ENCODE assay signal across 8 cellular contexts in the genomic region with DNA sequence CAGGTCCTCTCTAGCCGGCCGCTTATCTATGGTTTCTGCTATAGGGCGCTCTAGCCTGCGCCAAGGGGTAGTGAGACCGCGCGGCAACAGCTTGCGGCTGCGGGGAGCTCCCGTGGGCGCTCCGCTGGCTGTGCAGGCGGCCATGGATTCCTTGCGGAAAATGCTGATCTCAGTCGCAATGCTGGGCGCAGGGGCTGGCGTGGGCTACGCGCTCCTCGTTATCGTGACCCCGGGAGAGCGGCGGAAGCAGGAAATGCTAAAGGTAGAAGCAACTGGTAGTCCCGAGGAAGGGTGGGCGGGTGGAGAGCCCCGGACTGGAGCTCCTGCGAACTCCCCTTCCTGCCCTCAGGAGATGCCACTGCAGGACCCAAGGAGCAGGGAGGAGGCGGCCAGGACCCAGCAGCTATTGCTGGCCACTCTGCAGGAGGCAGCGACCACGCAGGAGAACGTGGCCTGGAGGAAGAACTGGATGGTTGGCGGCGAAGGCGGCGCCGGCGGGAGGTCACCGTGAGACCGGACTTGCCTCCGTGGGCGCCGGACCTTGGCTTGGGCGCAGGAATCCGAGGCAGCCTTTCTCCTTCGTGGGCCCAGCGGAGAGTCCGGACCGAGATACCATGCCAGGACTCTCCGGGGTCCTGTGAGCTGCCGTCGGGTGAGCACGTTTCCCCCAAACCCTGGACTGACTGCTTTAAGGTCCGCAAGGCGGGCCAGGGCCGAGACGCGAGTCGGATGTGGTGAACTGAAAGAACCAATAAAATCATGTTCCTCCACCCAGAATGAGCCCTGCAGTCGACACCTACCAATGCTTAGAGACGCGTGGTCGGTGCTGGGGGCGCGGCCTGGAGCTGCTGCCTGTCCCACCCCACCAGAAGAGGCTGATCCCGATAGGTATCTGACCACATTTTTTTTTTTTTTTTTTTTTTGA. TPM values are rescaled to one million over a fixed set of nuclear protein-coding genes. Genes with fewer than 3 reads are reported as not detected.
DNase-seq lines count a peak whose midpoint lies in the region; ATAC-seq lines count a peak whose summit lies in the region.

Gene LBHD1 (minus strand): TSS at position 664 of the 925 bp plus-strand sequence. CDS start 2,236 bp downstream, outside the sequence.
A gene with protein sequence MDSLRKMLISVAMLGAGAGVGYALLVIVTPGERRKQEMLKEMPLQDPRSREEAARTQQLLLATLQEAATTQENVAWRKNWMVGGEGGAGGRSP (plus strand): TSS at position 70 of the 925 bp plus-strand sequence. CDS start 73 bp downstream, at position 143.

- peaks cover 51 to 76% (median 69%) of the 10 kb centered on the region in 10 experiments for H3K4me1 ChIP-seq in BLaER1 treated with 17β-estradiol and CSF1 and Interleukin-3, amounts not matched to agents 10 nM and 100 nM
- no peaks in the 10 kb centered on the region for H3K4me1 ChIP-seq in endocrine pancreas (ENCODE audit: control insufficient read depth, insufficient read depth, low read length)

- peaks cover 0 to 59% (median 20%) of the 10 kb centered on the region in 11 experiments; a peak in 17 of 22 replicates for H4K20me1 ChIP-seq in BLaER1 treated with 17β-estradiol and CSF1 and Interleukin-3, amounts not matched to agents 10 nM and 100 nM

- H3K4me2 ChIP-seq in BLaER1 treated with 17β-estradiol and CSF1 and Interleukin-3, amounts not matched to agents 10 nM and 100 nM = peak within 1 kb of the TSS; percentile 85 to 100 (median 93)

- H3K9me3 ChIP-seq in BLaER1 treated with 17β-estradiol and CSF1 and Interleukin-3, amounts not matched to agents 10 nM and 100 nM (replicated peaks in 1 of 11) = no peaks in the 10 kb centered on the region
- H3K9me3 ChIP-seq in endocrine pancreas (ENCODE audit: control insufficient read depth, low read length) = no peaks in the 10 kb centered on the region

- H3K27me3 ChIP-seq in BLaER1 treated with 17β-estradiol and CSF1 and Interleukin-3, amounts not matched to agents 10 nM and 100 nM = no peaks in the 10 kb centered on the region
- H3K27me3 ChIP-seq in endocrine pancreas (ENCODE audit: control insufficient read depth, insufficient read depth, low read length) = no peaks in the 10 kb centered on the region

- peak; percentile 96 for DNase-seq in HT-29 (ENCODE audit: low spot score)
- peak; percentile 92 for DNase-seq in NOMO-1 treated with dmso at 0.1 percent for 144 hours (lab: John Stamatoyannopoulos, UW; ENCODE audit: unreplicated experiment)
- peak; percentile 78 for DNase-seq in activated CD8-positive, alpha-beta memory T cell treated with anti-CD3 and anti-CD28 coated beads, Interleukin-2, amount 50 U/mL, for 24 hours (ENCODE audit: extremely low read depth)
- DNase-seq in midbrain (lab: John Stamatoyannopoulos, UW) = peak; percentile 84
- DNase-seq in stimulated activated CD8-positive, alpha-beta memory T cell treated with anti-CD3 and anti-CD28 coated beads, Interleukin-2, amount 100 ng/mL, for 1 hour (ENCODE audit: low read depth in 2 of 2) = peak; percentile 48 to 58

- peak; percentile 61 for ATAC-seq in GM19372 (IDR thresholded peaks at IDR 0.05; ENCODE audit: low read depth, unreplicated experiment)

- H3K27ac ChIP-seq in BLaER1 treated with 17β-estradiol and CSF1 and Interleukin-3, amounts not matched to agents 10 nM and 100 nM = peak within 1 kb of the TSS; percentile 72 to 95 (median 89)

- H3K4me3 ChIP-seq in BLaER1 treated with 17β-estradiol and CSF1 and Interleukin-3, amounts not matched to agents 10 nM and 100 nM = peak within 1 kb of the TSS; percentile 63 to 89 (median 84)
- H3K4me3 ChIP-seq in endocrine pancreas (ENCODE audit: control insufficient read depth, insufficient read depth, low read length) = peak within 1 kb of the TSS; percentile 89

- peaks cover 51 to 67% (median 54%) of the 10 kb centered on the region in 11 experiments for H3K36me3 ChIP-seq in BLaER1 treated with 17β-estradiol and CSF1 and Interleukin-3, amounts not matched to agents 10 nM and 100 nM
- no peaks in the 10 kb centered on the region for H3K36me3 ChIP-seq in endocrine pancreas (ENCODE audit: control insufficient read depth, insufficient read depth, low read length)

- peak within 1 kb of the TSS; percentile 85 to 96 (median 91) for H3K9ac ChIP-seq in BLaER1 treated with 17β-estradiol and CSF1 and Interleukin-3, amounts not matched to agents 10 nM and 100 nM
- H3K9ac ChIP-seq in endocrine pancreas (ENCODE audit: control insufficient read depth, insufficient read depth, low read length) = peak within 1 kb of the TSS; percentile 88

RNA-seq across cellular contexts. Expression of gene LBHD1, which starts in this region (rescaled TPM):
- 11.3 and 13.3 TPM in 2 replicates for total RNA-seq in HT-29 (2014; rRNA removed; shearing (Covaris generic))

RNA-seq across cellular contexts. Expression of the second gene that starts in this region (rescaled TPM):
- total RNA-seq in HT-29 (2014; rRNA removed; shearing (Covaris generic)) = 124 and 141 TPM in 2 replicates

Comparison
In these comparisons a context has a peak if more than half of its experiments do, and no peak if none do; other contexts are left out.
1. Peak in every context shown above with its lines: DNase-seq, ATAC-seq, H3K4me3 ChIP-seq and H3K27ac ChIP-seq.